In genomic region chr1:155062702-155063411, GRCh38 we compare ENCODE assay signal across 9 cellular contexts. TPM values are rescaled to one million over a fixed set of nuclear protein-coding genes. Genes with fewer than 3 reads are reported as not detected.
DNase-seq lines count a peak whose midpoint lies in the region; ATAC-seq and TF ChIP-seq lines count a peak whose summit lies in the region.
"Had no signal": no experiment of that assay in that cellular context is flagged by ENCODE, and none has a peak within 500 bp of the region (broad histone marks: within the 10 kb centered on the region; RNA-seq: fewer than 3 reads in every experiment).

No MANE protein-coding gene starts in this region.

- no peaks in the 10 kb centered on the region for H3K27me3 Mint-ChIP-seq in activated naive CD8-positive, alpha-beta T cell treated with anti-CD3 and anti-CD28 coated beads for 36 hours

- 1% methylated on average over 40 of the region's 46 CpGs for WGBS in hepatocyte (ENCODE audit: low lambda C conversion rate, missing lambda C conversion rate)

- H3K9ac ChIP-seq in HCT116 (ENCODE audit: low read length) = peak overlapping the region; percentile 72; the same call in 1 of the 2 replicates

- intact Hi-C loops in HCT116 (cut with micrococcal nuclease) = loop anchor here (1.0 to 5.0 kb wide), 4 partner anchors 21 to 506 kb away; partner anchors contain the start of genes CKS1B, SHC1 and UBE2Q1

- TF ChIP-seq CTCF in HCT116 (IDR thresholded peaks at IDR 0.05 in 2 of 3, conservative IDR thresholded peaks at IDR 0.05 in 1 of 3; ENCODE audit: borderline replicate concordance in 1 of 3, insufficient read depth in 1 of 3, low read depth in 2 of 3, low read length in 2 of 3) = peak; percentile 76 to 93 (median 87)
- TF ChIP-seq CTCF in Peyer's patch (IDR thresholded peaks at IDR 0.05) = peak; percentile 79 to 87 (median 84)
- peak; percentile 90 for TF ChIP-seq CTCF in hepatocyte (IDR thresholded peaks at IDR 0.05; ENCODE audit: poor library complexity)

- RAD21 ChIA-PET in HCT116 (lab: Charles Lee; ENCODE audit: low non-redundant PET in 1 of 2, low total read pairs in 2 of 2, uncharacterized antibody in 2 of 2, unreplicated experiment in 2 of 2) = interaction anchor here in 1 of 2 experiments (2.3 kb wide), 1 partner anchor 22 kb away, joined by 9 read pairs; no protein-coding TSS in a partner anchor

- POLR2A ChIA-PET in HCT116 (lab: Charles Lee) = interaction anchor here (1.4 kb wide), 1 partner anchor 18 kb away, joined by 5 read pairs; no protein-coding TSS in a partner anchor

- H3K4me3 Mint-ChIP-seq in activated naive CD8-positive, alpha-beta T cell treated with anti-CD3 and anti-CD28 coated beads for 36 hours = peak overlapping the region; percentile 84

- DNase-seq in CD1c-positive myeloid dendritic cell (ENCODE audit: extremely low spot score) (peak; percentile 74), HCT116 (ENCODE audit: low read depth, low spot score) (no peak), Peyer's patch (peak; percentile 76 to 88 (median 88)), hepatocyte (ENCODE audit: low spot score) (peak; percentile 83), kidney glomerular epithelial cell (lab: John Stamatoyannopoulos, UW) (no peak), SK-N-DZ (ENCODE audit: low spot score) (no peak)
- peak; percentile 83 for DNase-seq in activated naive CD8-positive, alpha-beta T cell treated with anti-CD3 and anti-CD28 coated beads for 36 hours
- peak; percentile 52 to 78 for DNase-seq in stimulated activated CD4-positive, alpha-beta T cell treated with anti-CD3 and anti-CD28 coated beads, Interleukin-12 subunit alpha, Interleukin-12 subunit beta, amount 100 ng/mL, for 24 hours (ENCODE audit: low read depth in 2 of 2)

- no TSS peak for BruUV-seq in HCT116 (replicated peaks; lab: Mats Ljungman, UMichigan)

- H3K36me3 Mint-ChIP-seq in activated naive CD8-positive, alpha-beta T cell treated with anti-CD3 and anti-CD28 coated beads for 36 hours = peaks cover 5% of the 10 kb centered on the region

- H3K36me3 ChIP-seq in HCT116 (ENCODE audit: control insufficient read depth in 1 of 2, insufficient read depth in 2 of 2, low read length in 2 of 2) (peaks cover 11 to 16% of the 10 kb centered on the region in 2 experiments; a peak in 3 of 4 replicates), Peyer's patch (peaks cover 0 to 41% (median 0%) of the 10 kb centered on the region in 3 donors), hepatocyte (replicated peaks; ENCODE audit: insufficient read depth, low read depth) (no peaks in the 10 kb centered on the region)

- H3K27ac ChIP-seq in HCT116 (ENCODE audit: low read depth, low read length) = peak overlapping the region; percentile 93
- H3K27ac ChIP-seq in Peyer's patch = peak overlapping the region; percentile 63 to 94 (median 88)
- peak overlapping the region; percentile 97 for H3K27ac ChIP-seq in hepatocyte

- H4K20me1 ChIP-seq in HCT116 (ENCODE audit: insufficient read depth) = no peaks in the 10 kb centered on the region
- peaks cover 3% of the 10 kb centered on the region for H4K20me1 ChIP-seq in hepatocyte (ENCODE audit: insufficient read depth, poor library complexity, severe bottlenecking)

- H3K4me3 ChIP-seq in HCT116 (replicated peaks in 1 of 2; ENCODE audit: low read depth in 1 of 2, low read length in 2 of 2) (peak overlapping the region; percentile 77 to 84), Peyer's patch (peak overlapping the region; percentile 47 to 83 (median 70)), hepatocyte (peak overlapping the region; percentile 77)

- H2AFZ ChIP-seq in HCT116 (ENCODE audit: low read depth, low read length, poor library complexity, severe bottlenecking) = no peak overlapping the region
- H2AFZ ChIP-seq in hepatocyte = peak overlapping the region; percentile 45

- CTCF ChIA-PET in HCT116 (lab: Charles Lee) = interaction anchor here (1.0 to 6.7 kb wide), 5 partner anchors 12 to 105 kb away, joined by 3 to 44 read pairs (median 5); partner anchors contain the start of genes ADAM15 and EFNA3

- H3K79me2 ChIP-seq in HCT116 (ENCODE audit: insufficient read depth, low read length) = 0 out of 2 replicates have a peak, but pooled peaks cover 5% of the 10 kb centered on the region
- peaks cover 28% of the 10 kb centered on the region for H3K79me2 ChIP-seq in hepatocyte

- no peaks in the 10 kb centered on the region for H3K9me3 ChIP-seq in HCT116 (ENCODE audit: control insufficient read depth in 1 of 2, insufficient read depth in 1 of 2, low read depth in 1 of 2, low read length in 2 of 2)
- H3K9me3 ChIP-seq in Peyer's patch = peaks cover 0 to 4% (median 0%) of the 10 kb centered on the region in 4 donors
- no peaks in the 10 kb centered on the region for H3K9me3 ChIP-seq in hepatocyte (ENCODE audit: low read depth)

- peak overlapping the region; percentile 95 for H3K4me2 ChIP-seq in HCT116 (ENCODE audit: low read length)
- H3K4me2 ChIP-seq in hepatocyte = peak overlapping the region; percentile 93

- H3K4me1 Mint-ChIP-seq in activated naive CD8-positive, alpha-beta T cell treated with anti-CD3 and anti-CD28 coated beads for 36 hours = peaks cover 23% of the 10 kb centered on the region

- no peak overlapping the region for H3K27ac Mint-ChIP-seq in activated naive CD8-positive, alpha-beta T cell treated with anti-CD3 and anti-CD28 coated beads for 36 hours

- H3K4me1 ChIP-seq in HCT116 (ENCODE audit: control insufficient read depth in 1 of 2, insufficient read depth in 2 of 2, low read length in 2 of 2) (peaks cover 21 to 35% of the 10 kb centered on the region in 2 experiments), Peyer's patch (peaks cover 0 to 35% (median 19%) of the 10 kb centered on the region in 4 donors), hepatocyte (ENCODE audit: insufficient read depth) (peaks cover 15% of the 10 kb centered on the region)

- peak; percentile 48 for ATAC-seq in HCT116

- TF ChIP-seq RAD21 in HCT116 (IDR thresholded peaks at IDR 0.05; ENCODE audit: low read depth) = peak; percentile 95

- no peaks in the 10 kb centered on the region for H3K9me3 Mint-ChIP-seq in activated naive CD8-positive, alpha-beta T cell treated with anti-CD3 and anti-CD28 coated beads for 36 hours

- H3K9me2 ChIP-seq in HCT116 (ENCODE audit: insufficient read depth) (no peaks in the 10 kb centered on the region), hepatocyte (replicated peaks; ENCODE audit: insufficient read depth) (no peaks in the 10 kb centered on the region)

- no peaks in the 10 kb centered on the region for H3K27me3 ChIP-seq in HCT116 (ENCODE audit: insufficient read depth, low read length)
- H3K27me3 ChIP-seq in Peyer's patch = no peaks in the 10 kb centered on the region
- H3K27me3 ChIP-seq in hepatocyte = no peaks in the 10 kb centered on the region

- TF ChIP-seq POLR2A in HCT116 (IDR thresholded peaks at IDR 0.05; ENCODE audit: borderline replicate concordance, extremely low read depth, insufficient read depth, insufficient read length) = no peak
- peak in 1 of 2 donors; percentile 25 for TF ChIP-seq POLR2A in Peyer's patch (IDR thresholded peaks at IDR 0.05)

TF ChIP-seq in HCT116, 20 proteins besides CTCF, POLR2A, EP300 and RAD21:
- TF ChIP-seq ATF3 (IDR thresholded peaks at IDR 0.05) (no peak), JUND (IDR thresholded peaks at IDR 0.05) (no peak), POLR2AphosphoS5 (IDR thresholded peaks at IDR 0.05; ENCODE audit: low read depth, low read length) (0 out of 2 replicates have a peak, but pooled peaks have one; percentile 11), ELF1 (IDR thresholded peaks at IDR 0.05; ENCODE audit: borderline replicate concordance, low read depth) (no peak), CEBPB (IDR thresholded peaks at IDR 0.05; ENCODE audit: low read depth) (no peak)
TF ChIP-seq in HCT116: peak in this region for 1.

RNA-seq across cellular contexts. Expression of gene EFNA4, which starts 0.7 kb away (rescaled TPM):
- total RNA-seq in HCT116 (2021; ENCODE audit: unreplicated experiment) (9.8 TPM), Peyer's patch (10 to 100 TPM in 3 of 4 donors, 1 to 10 TPM in 1; 2.5 to 39.6 (median 18.2) TPM), hepatocyte (20.5 and 21.3 TPM in 2 replicates)
- 9.0 and 10.9 TPM in 2 replicates for polyA plus RNA-seq in HCT116 (2012)
- 1 to 10 TPM; 2.1 to 2.5 TPM for total RNA-seq in activated naive CD8-positive, alpha-beta T cell treated with anti-CD3 and anti-CD28 coated beads for 36 hours
- polyA plus RNA-seq in hepatocyte = 16.3 and 18.1 TPM in 2 replicates
- 12.7 and 13.3 TPM in 2 replicates for polyA plus RNA-seq in SK-N-DZ (2014; cell fraction: cytosol; rRNA removed)
- polyA plus RNA-seq in SK-N-DZ (2014; cell fraction: nucleus; rRNA removed) = 9.2 and 10.1 TPM in 2 replicates

RNA-seq across cellular contexts. Expression of gene ADAM15, which starts 11.7 kb away (rescaled TPM):
- total RNA-seq in HCT116 (2021; ENCODE audit: unreplicated experiment) (149 TPM), Peyer's patch (100 to 1,000 TPM; 111 to 191 (median 126) TPM), hepatocyte (44.8 and 55.7 TPM in 2 replicates)
- polyA plus RNA-seq in HCT116 (2012) = 185 and 189 TPM in 2 replicates
- 10 to 100 TPM; 31.6 to 32.5 TPM for total RNA-seq in activated naive CD8-positive, alpha-beta T cell treated with anti-CD3 and anti-CD28 coated beads for 36 hours
- 108 and 117 TPM in 2 replicates for polyA plus RNA-seq in hepatocyte
- 55.4 and 55.5 TPM in 2 replicates for polyA plus RNA-seq in SK-N-DZ (2014; cell fraction: cytosol; rRNA removed)
- polyA plus RNA-seq in SK-N-DZ (2014; cell fraction: nucleus; rRNA removed) = 227 and 243 TPM in 2 replicates

RNA-seq across cellular contexts. Expression of gene EFNA3, which starts 15.8 kb away (rescaled TPM):
- total RNA-seq in HCT116 (2021; ENCODE audit: unreplicated experiment) (20.4 TPM), Peyer's patch (1 to 10 TPM; 2.3 to 8.7 (median 5.3) TPM), hepatocyte (4.0 and 5.5 TPM in 2 replicates)
- 29.2 and 31.1 TPM in 2 replicates for polyA plus RNA-seq in HCT116 (2012)
- 1 to 10 TPM; 4.5 to 4.6 TPM for total RNA-seq in activated naive CD8-positive, alpha-beta T cell treated with anti-CD3 and anti-CD28 coated beads for 36 hours
- polyA plus RNA-seq in hepatocyte = 10.3 and 13.1 TPM in 2 replicates
- 13.3 and 15.9 TPM in 2 replicates for polyA plus RNA-seq in SK-N-DZ (2014; cell fraction: cytosol; rRNA removed)
- polyA plus RNA-seq in SK-N-DZ (2014; cell fraction: nucleus; rRNA removed) = 10.2 and 10.5 TPM in 2 replicates

RNA-seq across cellular contexts. Expression of gene DCST1, which starts 29.2 kb away (rescaled TPM):
- 0.32 TPM for total RNA-seq in HCT116 (2021; ENCODE audit: unreplicated experiment)
- 0.08 and 0.14 TPM in 2 replicates for polyA plus RNA-seq in HCT116 (2012)
- total RNA-seq in Peyer's patch = 1 to 10 TPM in 1 of 4 donors, under 1 TPM in 1, not detected in 2; 0.88 to 2.7 TPM
- total RNA-seq in activated naive CD8-positive, alpha-beta T cell treated with anti-CD3 and anti-CD28 coated beads for 36 hours = not detected
- total RNA-seq in hepatocyte = 0.60 TPM in 1 of 2 replicates, not detected in the other
- polyA plus RNA-seq in hepatocyte = 0.12 TPM in 1 of 2 replicates, not detected in the other
- polyA plus RNA-seq in SK-N-DZ (2014; cell fraction: cytosol; rRNA removed) = 0.05 TPM in 1 of 2 replicates, not detected in the other
- polyA plus RNA-seq in SK-N-DZ (2014; cell fraction: nucleus; rRNA removed) = not detected in 2 replicates
- total RNA-seq: HT1080 had no signal

RNA-seq across cellular contexts. Expression of gene DCST2, which starts 29.3 kb away (rescaled TPM):
- total RNA-seq in HCT116 (2021; ENCODE audit: unreplicated experiment) = 2.0 TPM
- polyA plus RNA-seq in HCT116 (2012) = 2.4 and 2.9 TPM in 2 replicates
- total RNA-seq in Peyer's patch = 10 to 100 TPM in 1 of 4 donors, 1 to 10 TPM in 3; 1.7 to 12.5 (median 5.3) TPM
- under 1 TPM; 0.20 to 0.31 TPM for total RNA-seq in activated naive CD8-positive, alpha-beta T cell treated with anti-CD3 and anti-CD28 coated beads for 36 hours
- total RNA-seq in hepatocyte = 0.04 and 1.6 TPM in 2 replicates
- 0.40 and 0.47 TPM in 2 replicates for polyA plus RNA-seq in hepatocyte
- polyA plus RNA-seq in SK-N-DZ (2014; cell fraction: cytosol; rRNA removed) = 0.28 TPM in 1 of 2 replicates, not detected in the other
- polyA plus RNA-seq in SK-N-DZ (2014; cell fraction: nucleus; rRNA removed) = 0.19 and 2.3 TPM in 2 replicates

Comparison
In these comparisons a context has a peak if more than half of its experiments do, and no peak if none do; other contexts are left out.
1. DNase-seq: peak in CD1c-positive myeloid dendritic cell (single experiment), Peyer's patch (3 of 3), activated naive CD8-positive, alpha-beta T cell treated with anti-CD3 and anti-CD28 coated beads for 36 hours (single experiment), hepatocyte (single experiment) and stimulated activated CD4-positive, alpha-beta T cell treated with anti-CD3 and anti-CD28 coated beads, Interleukin-12 subunit alpha, Interleukin-12 subunit beta, amount 100 ng/mL, for 24 hours (2 of 2); none in HCT116 (single experiment), kidney glomerular epithelial cell (single experiment) and SK-N-DZ (single experiment).
2. Peak in every context shown above with its lines, with median percentiles within 50 percentile points of each other: H3K27ac ChIP-seq, H3K4me3 ChIP-seq and CTCF ChIP-seq.